ENCODE assay signal across 8 cellular contexts in genomic region chr11:11243790-11244469, GRCh38.
DNase-seq lines count a peak whose midpoint lies in the region; ATAC-seq and TF ChIP-seq lines count a peak whose summit lies in the region.

No MANE protein-coding gene starts in this region.

- H3K9me3 ChIP-seq in NT2/D1 (ENCODE audit: insufficient read depth, low read length), result no peaks in the 10 kb centered on the region
- no peaks in the 10 kb centered on the region for H3K9me3 ChIP-seq in duodenal mucosa (ENCODE audit: control insufficient read depth in 1 of 2, low read length in 2 of 2)
- H3K9me3 ChIP-seq in naive thymus-derived CD4-positive, alpha-beta T cell (ENCODE audit: control insufficient read depth in 2 of 3, low read length in 3 of 3), result no peaks in the 10 kb centered on the region

- H3K9ac ChIP-seq in NT2/D1 (ENCODE audit: insufficient read length, low read depth) (no peak overlapping the region), duodenal mucosa (ENCODE audit: low read depth in 1 of 2, low read length in 2 of 2) (peak overlapping the region in 1 of 2 donors; percentile 20)

- H3K9me3 Mint-ChIP-seq in GM23338, result peaks cover 20% of the 10 kb centered on the region
- peaks cover 0 to 10% (median 2%) of the 10 kb centered on the region in 11 donors for H3K9me3 Mint-ChIP-seq in naive thymus-derived CD4-positive, alpha-beta T cell

- no peak for TF ChIP-seq CTCF in GM23338 (conservative IDR thresholded peaks at IDR 0.05; ENCODE audit: low read depth in 2 of 2)

- H3K27me3 ChIP-seq in GM23338 (ENCODE audit: insufficient read depth), result no peaks in the 10 kb centered on the region
- H3K27me3 ChIP-seq in NT2/D1 (ENCODE audit: insufficient read depth, insufficient read length), result no peaks in the 10 kb centered on the region
- H3K27me3 ChIP-seq in duodenal mucosa (ENCODE audit: control insufficient read depth in 1 of 2, insufficient read depth in 2 of 2, low read length in 2 of 2), result no peaks in the 10 kb centered on the region
- no peaks in the 10 kb centered on the region for H3K27me3 ChIP-seq in naive thymus-derived CD4-positive, alpha-beta T cell (ENCODE audit: control insufficient read depth in 2 of 2, insufficient read depth in 2 of 2, low read length in 2 of 2)

- H3K36me3 ChIP-seq in GM23338 (ENCODE audit: insufficient read depth), result no peaks in the 10 kb centered on the region
- H3K36me3 ChIP-seq in NT2/D1 (ENCODE audit: insufficient read depth, insufficient read length, low read length), result no peaks in the 10 kb centered on the region
- H3K36me3 ChIP-seq in duodenal mucosa (ENCODE audit: control insufficient read depth in 1 of 2, insufficient read depth in 2 of 2, low read length in 2 of 2), result no peaks in the 10 kb centered on the region
- no peaks in the 10 kb centered on the region for H3K36me3 ChIP-seq in naive thymus-derived CD4-positive, alpha-beta T cell (ENCODE audit: control insufficient read depth in 2 of 3, insufficient read depth in 3 of 3, low read length in 3 of 3)

- peak overlapping the region; percentile 19; the same call in 1 of the 2 replicates for H2AFZ ChIP-seq in GM23338

- H3K4me2 ChIP-seq in GM23338, result no peak overlapping the region

- H3K4me3 Mint-ChIP-seq in GM23338, result no peak overlapping the region
- H3K4me3 Mint-ChIP-seq in naive thymus-derived CD4-positive, alpha-beta T cell, result no peak overlapping the region

- intact Hi-C loops in naive thymus-derived CD4-positive, alpha-beta T cell (cut with micrococcal nuclease), result no loop called here

- DNase-seq in ELF-1 (ENCODE audit: low read depth, low spot score) (peak; percentile 65), GM23338 (ENCODE audit: low spot score) (peak; percentile 75), NT2/D1 (ENCODE audit: low read depth, low spot score) (peak; percentile 35), SKM-1 treated with dmso at 0.1 percent for 144 hours (lab: John Stamatoyannopoulos, UW; ENCODE audit: unreplicated experiment) (no peak), substantia nigra (lab: John Stamatoyannopoulos, UW) (no peak)
- DNase-seq in naive thymus-derived CD4-positive, alpha-beta T cell, result peak in 6 of 9 donors; percentile 5 to 32 (median 14)

- CTCF ChIA-PET in naive thymus-derived CD4-positive, alpha-beta T cell (lab: Charles Lee), result no interaction called here

- ATAC-seq in GM23338 (peak; percentile 91), GM21737 (IDR thresholded peaks at IDR 0.05; ENCODE audit: unreplicated experiment) (no peak)
- ATAC-seq in naive thymus-derived CD4-positive, alpha-beta T cell, result peak; percentile 68

- peaks cover 12% of the 10 kb centered on the region; the same call in 1 of the 2 replicates for H3K4me1 ChIP-seq in GM23338 (ENCODE audit: insufficient read depth)
- H3K4me1 ChIP-seq in NT2/D1 (ENCODE audit: insufficient read depth, insufficient read length), result no peaks in the 10 kb centered on the region
- H3K4me1 ChIP-seq in duodenal mucosa (ENCODE audit: control insufficient read depth in 1 of 2, insufficient read depth in 2 of 2, low read length in 2 of 2), result peaks cover 16 to 27% of the 10 kb centered on the region in 2 donors
- H3K4me1 ChIP-seq in naive thymus-derived CD4-positive, alpha-beta T cell (ENCODE audit: control insufficient read depth in 2 of 2, insufficient read depth in 2 of 2, low read length in 2 of 2), result peaks cover 5 to 20% of the 10 kb centered on the region in 2 donors

- H3F3A ChIP-seq in GM23338 (replicated peaks; ENCODE audit: low read depth), result no peaks in the 10 kb centered on the region

- H3K4me3 ChIP-seq in GM23338 (no peak overlapping the region), NT2/D1 (ENCODE audit: insufficient read length, low read depth) (no peak overlapping the region), duodenal mucosa (ENCODE audit: low read depth in 1 of 2, low read length in 2 of 2) (peak overlapping the region in 1 of 2 donors; percentile 28)
- no peak overlapping the region for H3K4me3 ChIP-seq in naive thymus-derived CD4-positive, alpha-beta T cell (ENCODE audit: low read length)

- 0 out of 2 replicates have a peak overlapping the region, but pooled peaks have one; percentile 57 for H3K27ac Mint-ChIP-seq in GM23338
- peak overlapping the region in 1 of 9 donors; percentile 23 for H3K27ac Mint-ChIP-seq in naive thymus-derived CD4-positive, alpha-beta T cell

- POLR2A ChIA-PET in naive thymus-derived CD4-positive, alpha-beta T cell (lab: Charles Lee), result no interaction called here

- H3K27ac ChIP-seq in GM23338 (ENCODE audit: low read depth) (no peak overlapping the region; the same call in 1 of the 2 replicates), duodenal mucosa (ENCODE audit: low read depth, low read length) (peak overlapping the region; percentile 30), substantia nigra (ENCODE audit: low read depth, low read length, poor library complexity, severe bottlenecking) (no peak overlapping the region)
- H3K27ac ChIP-seq in naive thymus-derived CD4-positive, alpha-beta T cell (ENCODE audit: low read depth, low read length), result no peak overlapping the region

- peaks cover 14% of the 10 kb centered on the region for H3K36me3 Mint-ChIP-seq in GM23338 (ENCODE audit: low read depth)
- H3K36me3 Mint-ChIP-seq in naive thymus-derived CD4-positive, alpha-beta T cell, result peaks cover 0 to 6% (median 2%) of the 10 kb centered on the region in 5 donors

- no peaks in the 10 kb centered on the region for H3K79me2 ChIP-seq in GM23338 (replicated peaks; ENCODE audit: insufficient read depth)

- H3K4me1 Mint-ChIP-seq in GM23338, result peaks cover 15% of the 10 kb centered on the region
- peaks cover 0 to 26% (median 16%) of the 10 kb centered on the region in 7 donors for H3K4me1 Mint-ChIP-seq in naive thymus-derived CD4-positive, alpha-beta T cell

- H4K20me1 ChIP-seq in GM23338 (replicated peaks; ENCODE audit: insufficient read depth), result no peaks in the 10 kb centered on the region

- no peaks in the 10 kb centered on the region for H3K9me2 ChIP-seq in GM23338 (ENCODE audit: insufficient read depth)

- H3K27me3 Mint-ChIP-seq in GM23338 (ENCODE audit: insufficient read depth, low read depth, poor library complexity), result peaks cover 18% of the 10 kb centered on the region
- H3K27me3 Mint-ChIP-seq in naive thymus-derived CD4-positive, alpha-beta T cell, result peaks cover 0 to 5% (median 0%) of the 10 kb centered on the region in 5 donors

TF ChIP-seq in GM23338, 12 proteins besides CTCF, POLR2A, EP300 and RAD21 (continues in another document):
- TF ChIP-seq STAT1 (IDR thresholded peaks at IDR 0.05; ENCODE audit: unreplicated experiment) (no peak), ETS1 (IDR thresholded peaks at IDR 0.05) (no peak), NANOG (IDR thresholded peaks at IDR 0.05; ENCODE audit: borderline replicate concordance) (no peak), REST (IDR thresholded peaks at IDR 0.05; ENCODE audit: unreplicated experiment) (no peak), EZH2phosphoT487 (IDR thresholded peaks at IDR 0.05; ENCODE audit: unreplicated experiment) (no peak), JUNB (IDR thresholded peaks at IDR 0.05; ENCODE audit: unreplicated experiment) (no peak), ZNF331 (CRISPR knock-in tag; IDR thresholded peaks at IDR 0.05; ENCODE audit: low read depth) (no peak)

Comparison
In these comparisons a context has a peak if more than half of its experiments do, and no peak if none do; other contexts are left out.
1. DNase-seq: peak in ELF-1 (single experiment), GM23338 (single experiment), NT2/D1 (single experiment) and naive thymus-derived CD4-positive, alpha-beta T cell (6 of 9); none in SKM-1 treated with dmso at 0.1 percent for 144 hours (single experiment) and substantia nigra (0 of 49).